ENCODE assay signal across 26 cellular contexts in the genomic region with DNA sequence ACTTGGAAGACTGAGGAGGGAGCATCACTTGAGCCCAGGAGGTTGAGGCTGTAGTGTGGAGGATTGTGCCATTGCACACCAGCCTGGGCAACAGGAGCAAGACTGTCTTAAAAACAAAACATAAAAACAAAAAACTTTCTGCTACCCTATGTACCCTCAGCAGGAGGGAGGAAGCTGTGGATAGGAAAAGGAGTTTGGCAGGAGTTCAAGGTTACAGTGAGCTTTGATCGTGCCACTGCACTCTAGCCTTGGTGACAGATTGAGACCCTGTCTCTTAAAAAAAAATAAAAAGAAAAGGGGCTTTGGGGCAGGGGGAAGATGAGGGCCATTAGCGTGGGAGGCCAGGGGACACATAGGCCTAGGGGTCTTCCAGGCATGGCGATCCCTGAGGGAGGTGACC.
DNase-seq lines count a peak whose midpoint lies in the region; ATAC-seq, FAIRE-seq and TF ChIP-seq lines count a peak whose summit lies in the region.
"Had no signal": no experiment of that assay in that cellular context is flagged by ENCODE, and none has a peak within 500 bp of the region (broad histone marks: within the 10 kb centered on the region; RNA-seq: fewer than 3 reads in every experiment).

No MANE protein-coding gene starts in this region.

- 4% methylated on average over 3 of the region's 3 CpGs for WGBS in HepG2 (ENCODE audit: low lambda C conversion rate)
- 46% methylated on average over 3 of the region's 3 CpGs for WGBS in right lobe of liver (ENCODE audit: insufficient coverage, low coverage, low lambda C conversion rate, missing lambda C conversion rate)
- 63 to 70% methylated on average over 3 of the region's 3 CpGs for WGBS in lower leg skin, 2 donors

- H3K9me3 Mint-ChIP-seq in neural crest cell, result no peaks in the 10 kb centered on the region
- no peaks in the 10 kb centered on the region for H3K9me3 Mint-ChIP-seq in activated T-cell treated with anti-CD3 and anti-CD28 coated beads, Interleukin-2, amount 50 U/mL, for 4 hours
- peaks cover 0 to under 1% of the 10 kb centered on the region in 2 donors for H3K9me3 Mint-ChIP-seq in stimulated activated naive CD8-positive, alpha-beta T cell treated with anti-CD3 and anti-CD28 coated beads, Interleukin-15, amount 100 ng/mL, for 72 hours
- H3K9me3 Mint-ChIP-seq: HFFc6 had no signal

- peak overlapping the region; percentile 67 for H3K27ac Mint-ChIP-seq in neural crest cell (ENCODE audit: unreplicated experiment)
- no peak overlapping the region for H3K27ac Mint-ChIP-seq in stimulated activated naive CD8-positive, alpha-beta T cell treated with anti-CD3 and anti-CD28 coated beads, Interleukin-15, amount 100 ng/mL, for 72 hours
- H3K27ac Mint-ChIP-seq: HFFc6 had no signal

- peak; percentile 51 for FAIRE-seq in HepG2 (lab: Jason Lieb, UNC)
- FAIRE-seq: A549, G401.6, GM12892, GM19239, H1 had no signal

- H3K36me3 Mint-ChIP-seq in neural crest cell (ENCODE audit: low read depth), result no peaks in the 10 kb centered on the region
- no peaks in the 10 kb centered on the region for H3K36me3 Mint-ChIP-seq in activated T-cell treated with anti-CD3 and anti-CD28 coated beads, Interleukin-2, amount 50 U/mL, for 4 hours (ENCODE audit: insufficient read depth)
- H3K36me3 Mint-ChIP-seq: CD4-positive, alpha-beta memory T cell had no signal

- H2AFZ ChIP-seq in HepG2 (ENCODE audit: low read length), result no peak overlapping the region
- H2AFZ ChIP-seq: GM23248 had no signal

- intact Hi-C loops in HepG2 (cut with micrococcal nuclease; ENCODE audit: unreplicated experiment), result no loop called here
- intact Hi-C loops in right lobe of liver (cut with DNase I), result no loop called here
- intact Hi-C loops in lower leg skin (cut with DNase I; ENCODE audit: low total_unique reads), result no loop called here

- TF ChIP-seq EP300 in HepG2 (IDR thresholded peaks at IDR 0.05; ENCODE audit: low read depth in 2 of 2, low read length in 2 of 2) (no peak), HepG2 (CRISPR knock-in tag; IDR thresholded peaks at IDR 0.05; ENCODE audit: borderline replicate concordance) (no peak)

- H3K27ac ChIP-seq in HepG2 (ENCODE audit: extremely low read length, insufficient read depth, low read length) (no peak overlapping the region), right lobe of liver (no peak overlapping the region), HEK293 (ENCODE audit: extremely low read depth, low read depth, low read length) (no peak overlapping the region)
- H3K27ac ChIP-seq: A549, GM23248 had no signal

- H3K9ac ChIP-seq in HepG2 (ENCODE audit: insufficient read depth, low read depth, low read length), result no peak overlapping the region
- H3K9ac ChIP-seq: GM23248 had no signal

- peak overlapping the region; percentile 1; the same call in 1 of the 2 replicates for H3K4me2 ChIP-seq in HepG2 (ENCODE audit: low read depth, low read length)
- H3K4me2 ChIP-seq: A549 had no signal

- no peak for TF ChIP-seq RAD21 in HepG2 (CRISPR knock-in tag; IDR thresholded peaks at IDR 0.05)

- peaks cover 2% of the 10 kb centered on the region for H3K27me3 Mint-ChIP-seq in neural crest cell (ENCODE audit: low read depth)
- peaks cover 27% of the 10 kb centered on the region for H3K27me3 Mint-ChIP-seq in activated T-cell treated with anti-CD3 and anti-CD28 coated beads, Interleukin-2, amount 50 U/mL, for 4 hours (ENCODE audit: low read depth)
- H3K27me3 Mint-ChIP-seq in stimulated activated naive CD8-positive, alpha-beta T cell treated with anti-CD3 and anti-CD28 coated beads, Interleukin-15, amount 100 ng/mL, for 72 hours, result peaks cover 29% of the 10 kb centered on the region

- POLR2A ChIA-PET in HepG2 (lab: Yijun Ruan, JAX), result no interaction called here
- POLR2A ChIA-PET in HEK293 (lab: Yijun Ruan, JAX), result no interaction called here

- CTCF ChIA-PET in HepG2 (lab: Yijun Ruan, JAX; ENCODE audit: low intra/inter-chr PET ratio, low total read pairs), result no interaction called here
- CTCF ChIA-PET in HEK293 (lab: Yijun Ruan, JAX), result interaction anchor here (0.7 to 1.5 kb wide), 2 partner anchors 14 to 338 kb away, joined by 3 read pairs; no protein-coding TSS in a partner anchor

- no peak overlapping the region for H3K4me3 Mint-ChIP-seq in neural crest cell
- H3K4me3 Mint-ChIP-seq in activated T-cell treated with anti-CD3 and anti-CD28 coated beads, Interleukin-2, amount 50 U/mL, for 4 hours, result no peak overlapping the region
- no peak overlapping the region for H3K4me3 Mint-ChIP-seq in stimulated activated naive CD8-positive, alpha-beta T cell treated with anti-CD3 and anti-CD28 coated beads, Interleukin-15, amount 100 ng/mL, for 72 hours
- H3K4me3 Mint-ChIP-seq: CD4-positive, alpha-beta memory T cell; HFFc6 had no signal

- H3K4me1 ChIP-seq in HepG2 (ENCODE audit: insufficient read depth, low read length) (peaks cover 15% of the 10 kb centered on the region), right lobe of liver (no peaks in the 10 kb centered on the region), HEK293 (ENCODE audit: control insufficient read depth, insufficient read depth, low read length) (no peaks in the 10 kb centered on the region)
- H3K4me1 ChIP-seq: A549, BE2C had no signal

- H3K4me3 ChIP-seq in HepG2 (replicated peaks in 1 of 3; ENCODE audit: insufficient read depth in 1 of 3, low read depth in 2 of 3, low read length in 3 of 3) (no peak overlapping the region), right lobe of liver (no peak overlapping the region), HEK293 (ENCODE audit: low read depth, low read length) (no peak overlapping the region), lower leg skin (ENCODE audit: low read depth, poor library complexity, severe bottlenecking) (no peak overlapping the region)
- H3K4me3 ChIP-seq: A549, GM23248 had no signal

- TF ChIP-seq POLR2A in HepG2 (IDR thresholded peaks at IDR 0.05; ENCODE audit: insufficient read depth in 1 of 2, low read depth in 2 of 2, low read length in 2 of 2) (no peak), right lobe of liver (IDR thresholded peaks at IDR 0.05) (no peak), lower leg skin (IDR thresholded peaks at IDR 0.05) (no peak)

- in situ Hi-C loops in HepG2 (cut with HindIII; ENCODE audit: extremely low pct_ligation_motif_present, low pct_unique_long_range_greater_than_20kb), result no loop called here

- no peak for TF ChIP-seq CTCF in HepG2 (CRISPR knock-in tag; IDR thresholded peaks at IDR 0.05)
- no peak for TF ChIP-seq CTCF in right lobe of liver (IDR thresholded peaks at IDR 0.05)
- no peak for TF ChIP-seq CTCF in HEK293 (tag by site-specific recombination; IDR thresholded peaks at IDR 0.05)
- no peak for TF ChIP-seq CTCF in neural crest cell (conservative IDR thresholded peaks at IDR 0.05)
- no peak for TF ChIP-seq CTCF in lower leg skin (IDR thresholded peaks at IDR 0.05)

- H3K4me1 Mint-ChIP-seq in neural crest cell, result no peaks in the 10 kb centered on the region
- no peaks in the 10 kb centered on the region for H3K4me1 Mint-ChIP-seq in activated T-cell treated with anti-CD3 and anti-CD28 coated beads, Interleukin-2, amount 50 U/mL, for 4 hours (ENCODE audit: low read depth)
- H3K4me1 Mint-ChIP-seq in stimulated activated naive CD8-positive, alpha-beta T cell treated with anti-CD3 and anti-CD28 coated beads, Interleukin-15, amount 100 ng/mL, for 72 hours, result no peaks in the 10 kb centered on the region
- H3K4me1 Mint-ChIP-seq: CD4-positive, alpha-beta memory T cell had no signal

- no peaks in the 10 kb centered on the region for H3K9me3 ChIP-seq in HepG2 (ENCODE audit: low read length)
- H3K9me3 ChIP-seq in right lobe of liver, result no peaks in the 10 kb centered on the region
- H3K9me3 ChIP-seq in HEK293 (ENCODE audit: control insufficient read depth, insufficient read depth, low read depth, low read length), result no peaks in the 10 kb centered on the region
- H3K9me3 ChIP-seq: A549, BE2C had no signal

- H3K27me3 ChIP-seq in HepG2 (ENCODE audit: control insufficient read depth in 1 of 2, insufficient read depth in 2 of 2, low read length in 2 of 2), result peaks cover 0 to 10% of the 10 kb centered on the region in 2 experiments; a peak in 2 of 5 replicates
- H3K27me3 ChIP-seq in right lobe of liver, result no peaks in the 10 kb centered on the region
- H3K27me3 ChIP-seq: BE2C had no signal

- no peaks in the 10 kb centered on the region for H4K20me1 ChIP-seq in HepG2 (ENCODE audit: insufficient read depth, low read length)

- peak; percentile 27; the same call in 2 of the 3 replicates for ATAC-seq in HepG2
- no peak for ATAC-seq in right lobe of liver
- no peak for ATAC-seq in activated T-cell treated with anti-CD3 and anti-CD28 coated beads, Interleukin-2, amount 50 U/mL, for 4 hours
- ATAC-seq in stimulated activated naive CD8-positive, alpha-beta T cell treated with anti-CD3 and anti-CD28 coated beads, Interleukin-15, amount 100 ng/mL, for 72 hours, result no peak
- ATAC-seq: A549 had no signal

- no TSS peak for BruUV-seq in HepG2 (replicated peaks; lab: Mats Ljungman, UMichigan)

- no peaks in the 10 kb centered on the region for H3K79me2 ChIP-seq in HepG2 (ENCODE audit: insufficient read depth, low read length)

- DNase-seq in HepG2 (ENCODE audit: low spot score), result no peak
- DNase-seq in right lobe of liver, result no peak
- no peak for DNase-seq in neural crest cell (ENCODE audit: low read depth, low spot score)
- no peak for DNase-seq in lower leg skin (ENCODE audit: low spot score in 2 of 2)
- DNase-seq in activated T-cell treated with anti-CD3 and anti-CD28 coated beads, Interleukin-2, amount 50 U/mL, for 4 hours, result no peak
- no peak for DNase-seq in stimulated activated naive CD8-positive, alpha-beta T cell treated with anti-CD3 and anti-CD28 coated beads, Interleukin-15, amount 100 ng/mL, for 72 hours
- DNase-seq: 8988T; ACHN; AML-193; BE2C; C1 segment of cervical spinal cord; Calu3; CD4-positive, alpha-beta memory T cell; COR-L47; DMS53; DMS79 treated with DMSO at 0.1 percent for 48 hours; GM23248; H7; HCEC 1CT; HFFc6 had no signal

- H3K36me3 ChIP-seq in HepG2 (replicated peaks in 1 of 2; ENCODE audit: control insufficient read depth in 1 of 2, insufficient read depth in 2 of 2, low read length in 2 of 2), result no peaks in the 10 kb centered on the region
- H3K36me3 ChIP-seq in right lobe of liver, result no peaks in the 10 kb centered on the region
- no peaks in the 10 kb centered on the region for H3K36me3 ChIP-seq in HEK293 (ENCODE audit: control insufficient read depth in 2 of 2, insufficient read depth in 1 of 2, low read length in 2 of 2)
- H3K36me3 ChIP-seq: BE2C had no signal

TF ChIP-seq in HepG2, 621 proteins besides CTCF, POLR2A, EP300 and RAD21 (continues in another document):
- TF ChIP-seq SALL2 (CRISPR knock-in tag; IDR thresholded peaks at IDR 0.05), result no peak
- no peak for TF ChIP-seq NR3C1 (CRISPR knock-in tag; IDR thresholded peaks at IDR 0.05)
- TF ChIP-seq ZNF749 (CRISPR knock-in tag; IDR thresholded peaks at IDR 0.05; ENCODE audit: borderline replicate concordance), result no peak

TF ChIP-seq in HEK293, 187 proteins besides CTCF, POLR2A, EP300 and RAD21 (continues in another document):
- TF ChIP-seq ZNF140 (tag by site-specific recombination; IDR thresholded peaks at IDR 0.05), result no peak
- TF ChIP-seq ZNF501 (tag by site-specific recombination; IDR thresholded peaks at IDR 0.05), result no peak
- TF ChIP-seq ZNF792 (tag by site-specific recombination; IDR thresholded peaks at IDR 0.05), result no peak
- no peak for TF ChIP-seq ZNF174 (tag by site-specific recombination; IDR thresholded peaks at IDR 0.05)
